In the genomic region with DNA sequence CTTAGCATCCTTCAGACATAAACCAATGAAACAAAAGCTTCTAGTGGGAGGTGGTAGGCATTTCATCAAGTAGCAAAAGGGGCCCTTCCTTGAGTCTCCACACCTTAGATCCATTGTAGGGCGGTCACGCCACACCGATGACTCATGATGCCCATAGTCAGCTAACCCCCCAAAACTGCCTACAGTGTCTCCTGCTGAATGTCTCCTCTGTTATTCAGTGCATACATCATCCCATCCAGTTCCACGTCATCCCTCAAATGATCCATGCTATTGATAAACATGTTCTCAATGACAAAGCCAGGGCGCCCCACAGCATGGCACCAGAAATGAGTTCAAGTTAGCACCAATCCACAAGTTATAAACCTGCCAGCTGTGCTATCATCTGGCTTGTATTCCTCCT, we compare ENCODE assay signal across 13 cellular contexts. TPM values are rescaled to one million over a fixed set of nuclear protein-coding genes. Genes with fewer than 3 reads are reported as not detected.
"Had no signal": no experiment of that assay in that cellular context is flagged by ENCODE, and none has a peak within 500 bp of the region (broad histone marks: within the 10 kb centered on the region; RNA-seq: fewer than 3 reads in every experiment).

No MANE protein-coding gene starts in this region.

- H3K9me3 Mint-ChIP-seq: activated B cell treated with CpG ODN at 0.5 μM for 24 hours; activated CD4-positive, alpha-beta T cell treated with anti-CD3 and anti-CD28 coated beads, Interleukin-2, amount 10 ng/mL, durations not matched to agents 24 days and 14 days; activated naive CD4-positive, alpha-beta T cell treated with anti-CD3 and anti-CD28 coated beads for 36 hours; activated T-helper 17 cell treated with anti-CD3 and anti-CD28 coated beads, Interleukin-2, amount 50 U/mL, for 72 hours; central memory CD8-positive, alpha-beta T cell; T-helper 1 cell treated with Interleukin-12 subunit alpha and Interleukin-12 subunit beta and Interleukin-4 antibody, amounts not matched to agents 30 μg/mL and 1 μg/mL, for 36 hours had no signal

- H3K27me3 Mint-ChIP-seq: activated naive CD8-positive, alpha-beta T cell had no signal

- FAIRE-seq: astrocyte had no signal

- DNase-seq: activated gamma-delta T cell, NCI-H1436 treated with DMSO at 0.1 percent for 48 hours, NCI-H187 had no signal

- H3K27ac Mint-ChIP-seq: activated B cell treated with CpG ODN at 0.5 μM for 24 hours; activated CD4-positive, alpha-beta T cell treated with anti-CD3 and anti-CD28 coated beads, Interleukin-2, amount 10 ng/mL, durations not matched to agents 24 days and 14 days; activated naive CD4-positive, alpha-beta T cell treated with anti-CD3 and anti-CD28 coated beads for 36 hours; activated naive CD8-positive, alpha-beta T cell; activated T-helper 17 cell treated with anti-CD3 and anti-CD28 coated beads, Interleukin-2, amount 50 U/mL, for 72 hours; brain; T-helper 1 cell treated with Interleukin-12 subunit alpha and Interleukin-12 subunit beta and Interleukin-4 antibody, amounts not matched to agents 30 μg/mL and 1 μg/mL, for 36 hours had no signal

- H3K4me1 Mint-ChIP-seq: central memory CD8-positive, alpha-beta T cell had no signal

- H3K4me3 Mint-ChIP-seq: activated B cell treated with CpG ODN at 0.5 μM for 24 hours; activated CD4-positive, alpha-beta T cell treated with anti-CD3 and anti-CD28 coated beads, Interleukin-2, amount 10 ng/mL, durations not matched to agents 24 days and 14 days; activated naive CD4-positive, alpha-beta T cell treated with anti-CD3 and anti-CD28 coated beads for 36 hours; activated naive CD8-positive, alpha-beta T cell; activated T-helper 17 cell treated with anti-CD3 and anti-CD28 coated beads, Interleukin-2, amount 50 U/mL, for 72 hours; brain; central memory CD8-positive, alpha-beta T cell; T-helper 1 cell treated with Interleukin-12 subunit alpha and Interleukin-12 subunit beta and Interleukin-4 antibody, amounts not matched to agents 30 μg/mL and 1 μg/mL, for 36 hours had no signal

- H3K36me3 Mint-ChIP-seq: activated naive CD8-positive, alpha-beta T cell; brain had no signal

RNA-seq across cellular contexts. Expression of gene ACKR3, which starts 57.4 kb away (rescaled TPM):
- total RNA-seq: SK-MEL-5 had no signal
